31 cellular contexts compared by ENCODE assay signal in genomic region chr20:35514371-35514960, GRCh38. TPM values are rescaled to one million over a fixed set of nuclear protein-coding genes. Genes with fewer than 3 reads are reported as not detected.
"Had no signal": no experiment of that assay in that cellular context is flagged by ENCODE, and none has a peak within 500 bp of the region (broad histone marks: within the 10 kb centered on the region; RNA-seq: fewer than 3 reads in every experiment).

No MANE protein-coding gene starts in this region.

- FAIRE-seq: small intestine had no signal

- H3K4me1 ChIP-seq: lower lobe of right lung, right lobe of liver had no signal

- DNase-seq: activated CD4-positive, alpha-beta T cell treated with anti-CD3 and anti-CD28 coated beads for 36 hours; activated CD4-positive, alpha-beta T cell treated with anti-CD3 and anti-CD28 coated beads, Interleukin-2, amount 50 U/mL, for 4 hours; activated CD8-positive, alpha-beta memory T cell treated with anti-CD3 and anti-CD28 coated beads for 24 hours; activated CD8-positive, alpha-beta memory T cell treated with anti-CD3 and anti-CD28 coated beads, Interleukin-2, amount 50 U/mL, for 4 hours; activated naive CD4-positive, alpha-beta T cell treated with Interleukin-2 at 50 U/mL for 16 hours; activated naive CD8-positive, alpha-beta T cell treated with anti-CD3 and anti-CD28 coated beads, Interleukin-2, amount 10 ng/mL, durations not matched to agents 7 days and 5 days; activated T-cell treated with anti-CD3 and anti-CD28 coated beads, Interleukin-2, amount 50 U/mL, for 4 hours; amniotic stem cell; effector CD8-positive, alpha-beta T cell; foreskin melanocyte; immature natural killer cell; lower lobe of right lung; naive B cell; occipital lobe; small intestine; stimulated activated CD4-positive, alpha-beta T cell treated with anti-CD3 and anti-CD28 coated beads, Interleukin-2, amount 100 ng/mL, for 24 hours had no signal

- H3K9me3 Mint-ChIP-seq: activated naive CD8-positive, alpha-beta T cell treated with anti-CD3 and anti-CD28 coated beads, Interleukin-2, amount 10 ng/mL, durations not matched to agents 7 days and 5 days; activated T-cell treated with anti-CD3 and anti-CD28 coated beads, Interleukin-2, amount 50 U/mL, for 4 hours; dendritic cell treated with granulocyte-macrophage colony-stimulating factor and Interleukin-4, amounts not matched to agents 40 ng/mL and 50 ng/mL, for 4 days; immature natural killer cell; naive B cell; neural crest cell; stimulated activated memory B cell treated with anti-CD40 and anti-IgM and Interleukin-4, amounts not matched to agents 10 μg/mL and 1 μg/mL and 100 μg/mL, for 72 hours; type B pancreatic cell; WTC11 had no signal

- H3K4me1 Mint-ChIP-seq: activated CD4-positive, alpha-beta T cell treated with anti-CD3 and anti-CD28 coated beads for 36 hours; activated naive CD8-positive, alpha-beta T cell treated with anti-CD3 and anti-CD28 coated beads, Interleukin-2, amount 10 ng/mL, durations not matched to agents 7 days and 5 days; neural crest cell; WTC11 had no signal

- H3K27me3 ChIP-seq: right lobe of liver, vagina had no signal

- H3K4me3 ChIP-seq: lower lobe of right lung, right lobe of liver, thoracic aorta, vagina had no signal

- H3K27ac ChIP-seq: lower lobe of right lung, right lobe of liver, thoracic aorta, vagina had no signal

- H3K27me3 Mint-ChIP-seq: activated CD4-positive, alpha-beta T cell treated with anti-CD3 and anti-CD28 coated beads for 36 hours; activated naive CD8-positive, alpha-beta T cell treated with anti-CD3 and anti-CD28 coated beads, Interleukin-2, amount 10 ng/mL, durations not matched to agents 7 days and 5 days; dendritic cell treated with granulocyte-macrophage colony-stimulating factor and Interleukin-4, amounts not matched to agents 40 ng/mL and 50 ng/mL, for 4 days; naive B cell; stimulated activated memory B cell treated with anti-CD40 and anti-IgM and Interleukin-4, amounts not matched to agents 10 μg/mL and 1 μg/mL and 100 μg/mL, for 72 hours; type B pancreatic cell had no signal

- H3K9me3 ChIP-seq: lower lobe of right lung, right lobe of liver, thoracic aorta, vagina had no signal

- H3K4me3 Mint-ChIP-seq: activated CD4-positive, alpha-beta T cell treated with anti-CD3 and anti-CD28 coated beads for 36 hours; activated naive CD8-positive, alpha-beta T cell treated with anti-CD3 and anti-CD28 coated beads, Interleukin-2, amount 10 ng/mL, durations not matched to agents 7 days and 5 days; activated T-cell treated with anti-CD3 and anti-CD28 coated beads, Interleukin-2, amount 50 U/mL, for 4 hours; dendritic cell treated with granulocyte-macrophage colony-stimulating factor and Interleukin-4, amounts not matched to agents 40 ng/mL and 50 ng/mL, for 4 days; immature natural killer cell; naive B cell; neural crest cell; stimulated activated memory B cell treated with anti-CD40 and anti-IgM and Interleukin-4, amounts not matched to agents 10 μg/mL and 1 μg/mL and 100 μg/mL, for 72 hours; type B pancreatic cell; WTC11 had no signal

- ATAC-seq: activated CD4-positive, alpha-beta T cell treated with anti-CD3 and anti-CD28 coated beads for 36 hours; activated T-cell treated with anti-CD3 and anti-CD28 coated beads, Interleukin-2, amount 50 U/mL, for 4 hours; left lobe of liver; lower lobe of right lung; right lobe of liver; stimulated activated memory B cell treated with anti-CD40 and anti-IgM and Interleukin-4, amounts not matched to agents 10 μg/mL and 1 μg/mL and 100 μg/mL, for 72 hours; WTC11 had no signal

- H3K27ac Mint-ChIP-seq: activated CD4-positive, alpha-beta T cell treated with anti-CD3 and anti-CD28 coated beads for 36 hours; activated naive CD8-positive, alpha-beta T cell treated with anti-CD3 and anti-CD28 coated beads, Interleukin-2, amount 10 ng/mL, durations not matched to agents 7 days and 5 days; dendritic cell treated with granulocyte-macrophage colony-stimulating factor and Interleukin-4, amounts not matched to agents 40 ng/mL and 50 ng/mL, for 4 days; stimulated activated memory B cell treated with anti-CD40 and anti-IgM and Interleukin-4, amounts not matched to agents 10 μg/mL and 1 μg/mL and 100 μg/mL, for 72 hours; type B pancreatic cell; WTC11 had no signal

RNA-seq across cellular contexts. Expression of gene C20orf173, which starts 15.0 kb away (rescaled TPM):
- total RNA-seq: activated CD4-positive, alpha-beta T cell treated with anti-CD3 and anti-CD28 coated beads for 36 hours; activated naive CD8-positive, alpha-beta T cell treated with anti-CD3 and anti-CD28 coated beads, Interleukin-2, amount 10 ng/mL, durations not matched to agents 7 days and 5 days; activated T-cell treated with anti-CD3 and anti-CD28 coated beads, Interleukin-2, amount 50 U/mL, for 4 hours; chondrocyte; kidney epithelial cell; left lobe of liver; lower lobe of right lung; mesenteric fat pad; mucosa of gallbladder; neural crest cell; occipital lobe; right lobe of liver; T-helper 2 cell treated with Interferon-gamma antibody and Interleukin-4, amounts not matched to agents 100 ng/mL and 5 ng/mL, for 36 hours; thoracic aorta; vagina; WTC11 had no signal
- polyA plus RNA-seq: esophagus, immature natural killer cell, small intestine had no signal
